In genomic region chr14:91417983-91418386, GRCh38 we compare ENCODE assay signal across 8 cellular contexts. TPM values are rescaled to one million over a fixed set of nuclear protein-coding genes. Genes with fewer than 3 reads are reported as not detected.
DNase-seq lines count a peak whose midpoint lies in the region; ATAC-seq and TF ChIP-seq lines count a peak whose summit lies in the region.

No MANE protein-coding gene starts in this region.

- TF ChIP-seq CTCF in GM13977 (IDR thresholded peaks at IDR 0.05; ENCODE audit: extremely low read depth, insufficient read depth, missing control alignments) (peak; percentile 38), choroid plexus epithelial cell (conservative IDR thresholded peaks at IDR 0.05; ENCODE audit: low read depth, low read length) (no peak)

- H2AFZ ChIP-seq in mesenchymal stem cell (ENCODE audit: low read depth, low read length): peak overlapping the region; percentile 63

- 2% methylated on average over 48 of the region's 53 CpGs for WGBS in mesenchymal stem cell

- no peak overlapping the region for H3K4ac ChIP-seq in mesenchymal stem cell (ENCODE audit: low read depth in 1 of 2, low read length in 2 of 2)

- H3K9me3 ChIP-seq in mesenchymal stem cell (ENCODE audit: control insufficient read depth, low read length) (no peaks in the 10 kb centered on the region), subcutaneous abdominal adipose tissue (ENCODE audit: control insufficient read depth in 5 of 5, low read length in 5 of 5) (no peaks in the 10 kb centered on the region)

- no peak overlapping the region for H2BK12ac ChIP-seq in mesenchymal stem cell (ENCODE audit: low read length in 2 of 2)

- H4K91ac ChIP-seq in mesenchymal stem cell (ENCODE audit: low read length): no peak overlapping the region

- no peaks in the 10 kb centered on the region for H3K9me3 Mint-ChIP-seq in T-helper 2 cell treated with Interferon-gamma antibody and Interleukin-4, amounts not matched to agents 5 μg/mL and 100 μg/mL, for 36 hours

- ATAC-seq in GM21737 (IDR thresholded peaks at IDR 0.05; ENCODE audit: unreplicated experiment): peak; percentile 29

- H2BK15ac ChIP-seq in mesenchymal stem cell (ENCODE audit: low read depth, poor library complexity, severe bottlenecking): no peak overlapping the region

- peak overlapping the region; percentile 80 for H3K27ac Mint-ChIP-seq in T-helper 2 cell treated with Interferon-gamma antibody and Interleukin-4, amounts not matched to agents 5 μg/mL and 100 μg/mL, for 36 hours

- H3K27ac ChIP-seq in mesenchymal stem cell (ENCODE audit: low read length, poor library complexity, severe bottlenecking) (no peak overlapping the region), subcutaneous abdominal adipose tissue (ENCODE audit: low read depth, low read length) (peak overlapping the region; percentile 73)

- peaks cover 13 to 61% of the 10 kb centered on the region in 2 experiments for H3K27me3 ChIP-seq in mesenchymal stem cell (ENCODE audit: control insufficient read depth in 1 of 2, insufficient read depth in 1 of 2, low read length in 2 of 2)
- no peaks in the 10 kb centered on the region for H3K27me3 ChIP-seq in subcutaneous abdominal adipose tissue (ENCODE audit: control insufficient read depth in 5 of 5, insufficient read depth in 4 of 5, low read length in 5 of 5)

- peak overlapping the region; percentile 71 for H3K4me3 Mint-ChIP-seq in T-helper 2 cell treated with Interferon-gamma antibody and Interleukin-4, amounts not matched to agents 5 μg/mL and 100 μg/mL, for 36 hours

- peak overlapping the region in 1 of 2 experiments; percentile 32 for H3K14ac ChIP-seq in mesenchymal stem cell (ENCODE audit: low read length in 2 of 2)

- peaks cover 34% of the 10 kb centered on the region for H3K4me1 Mint-ChIP-seq in T-helper 2 cell treated with Interferon-gamma antibody and Interleukin-4, amounts not matched to agents 5 μg/mL and 100 μg/mL, for 36 hours (ENCODE audit: low read depth)

- peaks cover 39% of the 10 kb centered on the region for H3K36me3 Mint-ChIP-seq in T-helper 2 cell treated with Interferon-gamma antibody and Interleukin-4, amounts not matched to agents 5 μg/mL and 100 μg/mL, for 36 hours (ENCODE audit: low read depth)

- H3K4me2 ChIP-seq in mesenchymal stem cell (ENCODE audit: low read length, poor library complexity, severe bottlenecking): peak overlapping the region; percentile 92

- H2BK5ac ChIP-seq in mesenchymal stem cell (ENCODE audit: low read depth, low read length, poor library complexity, severe bottlenecking): no peak overlapping the region

- no peak overlapping the region for H3K18ac ChIP-seq in mesenchymal stem cell (ENCODE audit: low read depth in 1 of 2, low read length in 2 of 2)

- H3K27me3 Mint-ChIP-seq in T-helper 2 cell treated with Interferon-gamma antibody and Interleukin-4, amounts not matched to agents 5 μg/mL and 100 μg/mL, for 36 hours (ENCODE audit: low read depth): no peaks in the 10 kb centered on the region

- H3K4me1 ChIP-seq in mesenchymal stem cell (ENCODE audit: control insufficient read depth, insufficient read depth, low read depth, low read length) (peaks cover 21% of the 10 kb centered on the region), subcutaneous abdominal adipose tissue (ENCODE audit: control insufficient read depth in 5 of 5, insufficient read depth in 5 of 5, low read length in 5 of 5) (peaks cover 0 to 50% (median 44%) of the 10 kb centered on the region in 5 donors)

- H4K8ac ChIP-seq in mesenchymal stem cell (ENCODE audit: low read length): no peak overlapping the region

- H3K23ac ChIP-seq in mesenchymal stem cell (ENCODE audit: low read length in 2 of 2): no peak overlapping the region

- DNase-seq in GM13977 (ENCODE audit: low spot score) (no peak), choroid plexus epithelial cell (ENCODE audit: low read depth) (no peak), mesenchymal stem cell (no peak), putamen (ENCODE audit: low spot score) (no peak)
- no peak for DNase-seq in Jurkat, Clone E6-1 (ENCODE audit: low read depth, low spot score)
- no peak for DNase-seq in T-helper 2 cell treated with Interferon-gamma antibody and Interleukin-4, amounts not matched to agents 5 μg/mL and 100 μg/mL, for 36 hours (ENCODE audit: low spot score)

- no peaks in the 10 kb centered on the region for H3K79me1 ChIP-seq in mesenchymal stem cell (replicated peaks; ENCODE audit: low read length, poor library complexity, severe bottlenecking)

- in situ Hi-C loops in GM13977 (cut with MboI; ENCODE audit: low pct_unique_long_range_greater_than_20kb, low sequenced_read_pairs, unreplicated experiment): no loop called here

- H3K4me3 ChIP-seq in Jurkat, Clone E6-1 (ENCODE audit: low read length): peak overlapping the region; percentile 48
- H3K4me3 ChIP-seq in choroid plexus epithelial cell (ENCODE audit: low read depth, low read length): peak overlapping the region; percentile 22
- H3K4me3 ChIP-seq in mesenchymal stem cell (ENCODE audit: insufficient read depth in 1 of 2, low read depth in 1 of 2, low read length in 2 of 2): peak overlapping the region in 1 of 2 experiments; percentile 56
- peak overlapping the region in 4 of 5 donors; percentile 48 to 66 (median 61) for H3K4me3 ChIP-seq in subcutaneous abdominal adipose tissue (ENCODE audit: low read depth in 1 of 5, low read length in 5 of 5)

- H2AK5ac ChIP-seq in mesenchymal stem cell (ENCODE audit: low read length, severe bottlenecking): no peak overlapping the region

- H3K9ac ChIP-seq in mesenchymal stem cell (ENCODE audit: low read length) (no peak overlapping the region), subcutaneous abdominal adipose tissue (ENCODE audit: low read length in 5 of 5) (peak overlapping the region in 1 of 5 donors; percentile 53)

- no peaks in the 10 kb centered on the region for H3K36me3 ChIP-seq in mesenchymal stem cell (ENCODE audit: control insufficient read depth in 1 of 2, insufficient read depth in 2 of 2, low read depth in 1 of 2, low read length in 2 of 2)
- H3K36me3 ChIP-seq in subcutaneous abdominal adipose tissue (ENCODE audit: control insufficient read depth in 5 of 5, insufficient read depth in 5 of 5, low read length in 5 of 5): no peaks in the 10 kb centered on the region

- no peak overlapping the region for H2BK120ac ChIP-seq in mesenchymal stem cell (ENCODE audit: low read depth, low read length)

RNA-seq across cellular contexts. Expression of gene CCDC88C, which starts 0.4 kb away (rescaled TPM):
- 52.9 TPM for polyA plus RNA-seq in Jurkat, Clone E6-1 (2012; ENCODE audit: insufficient read depth, insufficient read length)
- polyA plus RNA-seq in mesenchymal stem cell (2013, experiment 1 of 2): 0.25 TPM
- 0.21 TPM for polyA plus RNA-seq in mesenchymal stem cell (2013, experiment 2 of 2)
